ENCODE assay signal across 17 cellular contexts in the genomic region with DNA sequence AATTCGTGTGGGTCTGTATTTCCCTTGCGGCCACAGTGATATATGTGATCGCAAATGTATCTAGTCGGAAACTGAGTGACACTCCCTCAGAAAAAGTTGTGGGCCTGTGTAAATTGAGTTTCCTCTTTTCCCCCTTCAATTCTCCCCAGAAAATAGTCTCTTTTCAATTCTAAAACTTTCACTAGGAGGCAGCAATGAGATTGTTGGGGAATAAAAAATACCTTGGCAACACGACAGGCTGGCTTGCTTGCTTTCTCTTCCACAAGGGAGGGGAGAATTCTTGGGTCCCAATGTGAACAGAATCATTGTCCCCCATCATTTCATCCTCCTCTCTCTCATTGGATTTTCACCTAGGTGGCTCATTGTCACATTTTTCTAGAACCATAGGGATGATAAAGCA. TPM values are rescaled to one million over a fixed set of nuclear protein-coding genes. Genes with fewer than 3 reads are reported as not detected.
A peak's percentile ranks its signal among the peaks of the same experiment; 100 is the strongest.
DNase-seq lines count a peak whose midpoint lies in the region; ATAC-seq and TF ChIP-seq lines count a peak whose summit lies in the region.
"Had no signal": no experiment of that assay in that cellular context is flagged by ENCODE, and none has a peak within 500 bp of the region (broad histone marks: within the 10 kb centered on the region; RNA-seq: fewer than 3 reads in every experiment).

No MANE protein-coding gene starts in this region.

- peaks cover 0 to 7% (median 0%) of the 10 kb centered on the region in 3 donors for H3K36me3 Mint-ChIP-seq in naive thymus-derived CD8-positive, alpha-beta T cell
- H3K36me3 Mint-ChIP-seq: activated naive CD8-positive, alpha-beta T cell treated with anti-CD3 and anti-CD28 coated beads for 36 hours; CD4-positive, CD25-positive, alpha-beta regulatory T cell; IgD-negative memory B cell had no signal

- H3K4me1 ChIP-seq in Panc1 (ENCODE audit: control insufficient read depth, insufficient read depth, low read length): 0 out of 2 replicates have a peak, but pooled peaks cover 4% of the 10 kb centered on the region
- H3K4me1 ChIP-seq in fibroblast of lung (ENCODE audit: control insufficient read depth, extremely low read depth, insufficient read depth, low read length): no peaks in the 10 kb centered on the region

- no peaks in the 10 kb centered on the region for H3K79me2 ChIP-seq in fibroblast of lung (ENCODE audit: control insufficient read depth, insufficient read depth, low read length)

- H3K36me3 ChIP-seq in H7 (replicated peaks; ENCODE audit: control insufficient read depth, insufficient read depth, low read length): no peaks in the 10 kb centered on the region
- H3K36me3 ChIP-seq in Panc1 (ENCODE audit: control insufficient read depth, insufficient read depth, low read length): no peaks in the 10 kb centered on the region
- no peaks in the 10 kb centered on the region for H3K36me3 ChIP-seq in fibroblast of lung (ENCODE audit: control insufficient read depth, insufficient read depth, low read length)
- H3K36me3 ChIP-seq: tibial artery had no signal

- no peak overlapping the region for H3K9ac ChIP-seq in fibroblast of lung (ENCODE audit: insufficient read depth, low read length)

- no peak overlapping the region for H3K27ac Mint-ChIP-seq in naive thymus-derived CD8-positive, alpha-beta T cell
- H3K27ac Mint-ChIP-seq: activated CD8-positive, alpha-beta T cell treated with anti-CD3 and anti-CD28 coated beads for 36 hours; activated naive CD8-positive, alpha-beta T cell treated with anti-CD3 and anti-CD28 coated beads for 36 hours; CD4-positive, CD25-positive, alpha-beta regulatory T cell; effector memory CD8-positive, alpha-beta T cell; IgD-negative memory B cell had no signal

- H3K27me3 Mint-ChIP-seq in naive thymus-derived CD8-positive, alpha-beta T cell: peaks cover 30 to 59% (median 43%) of the 10 kb centered on the region in 5 donors

- no peaks in the 10 kb centered on the region for H4K20me1 ChIP-seq in fibroblast of lung (ENCODE audit: control insufficient read depth, extremely low read depth, insufficient read depth, low read length)

- H3K4me1 Mint-ChIP-seq in naive thymus-derived CD8-positive, alpha-beta T cell: peaks cover 2 to 13% (median 7%) of the 10 kb centered on the region in 4 donors

- H3K4me2 ChIP-seq in fibroblast of lung (ENCODE audit: extremely low read depth, insufficient read depth, low read length): no peak overlapping the region

- H3K27me3 ChIP-seq in H7 (ENCODE audit: control insufficient read depth, insufficient read depth, low read length) (peaks cover 35% of the 10 kb centered on the region), Panc1 (ENCODE audit: control insufficient read depth, insufficient read depth, low read length) (no peaks in the 10 kb centered on the region), fibroblast of lung (ENCODE audit: control insufficient read depth, insufficient read depth, low read length) (peaks cover 22% of the 10 kb centered on the region)

- H3K4me3 Mint-ChIP-seq in naive thymus-derived CD8-positive, alpha-beta T cell: no peak overlapping the region
- H3K4me3 Mint-ChIP-seq: activated CD8-positive, alpha-beta T cell treated with anti-CD3 and anti-CD28 coated beads for 36 hours; activated naive CD8-positive, alpha-beta T cell treated with anti-CD3 and anti-CD28 coated beads for 36 hours; effector memory CD8-positive, alpha-beta T cell; IgD-negative memory B cell had no signal

- BruUV-seq in Panc1 (replicated peaks; lab: Mats Ljungman, UMichigan): no TSS peak

- intact Hi-C loops in Panc1 (cut with micrococcal nuclease; ENCODE audit: unreplicated experiment): no loop called here

- CTCF ChIA-PET in Panc1 (lab: Charles Lee): no interaction called here

- POLR2A ChIA-PET in Panc1 (lab: Charles Lee): interaction anchor here (0.5 kb wide), 1 partner anchor 40 kb away, joined by 3 read pairs; no protein-coding TSS in a partner anchor
- POLR2A ChIA-PET in naive thymus-derived CD8-positive, alpha-beta T cell (lab: Charles Lee): no interaction called here

- in situ Hi-C loops in Panc1 (cut with HindIII; ENCODE audit: low pct_unique_long_range_greater_than_20kb, low sequenced_read_pairs): no loop called here

- H3K9me3 ChIP-seq in Panc1 (ENCODE audit: control insufficient read depth, insufficient read depth, low read depth, low read length) (no peaks in the 10 kb centered on the region), fibroblast of lung (ENCODE audit: control insufficient read depth, insufficient read depth, low read depth, low read length) (no peaks in the 10 kb centered on the region)
- H3K9me3 ChIP-seq: tibial artery had no signal

- TF ChIP-seq CTCF in 22Rv1 (IDR thresholded peaks at IDR 0.05): peak; percentile 17; the same call in 1 of the 2 replicates
- TF ChIP-seq CTCF in Panc1 (IDR thresholded peaks at IDR 0.05): peak; percentile 58
- TF ChIP-seq CTCF in fibroblast of lung (conservative IDR thresholded peaks at IDR 0.05 in 1 of 2, IDR thresholded peaks at IDR 0.05 in 1 of 2; ENCODE audit: low read depth in 1 of 2, low read length in 2 of 2): peak; percentile 4 to 38

- DNase-seq in H7 (peak; percentile 44), Panc1 (ENCODE audit: low read depth, low spot score) (no peak), fibroblast of lung (ENCODE audit: low read depth in 2 of 2) (no peak)
- no peak for DNase-seq in naive thymus-derived CD8-positive, alpha-beta T cell
- DNase-seq: activated CD8-positive, alpha-beta T cell treated with anti-CD3 and anti-CD28 coated beads for 36 hours; activated naive CD8-positive, alpha-beta T cell treated with anti-CD3 and anti-CD28 coated beads for 36 hours; CD4-positive, CD25-positive, alpha-beta regulatory T cell; effector memory CD8-positive, alpha-beta T cell; NCI-H69; tibial artery had no signal

- H3K4me3 ChIP-seq in H7 (ENCODE audit: insufficient read depth, low read depth, low read length) (no peak overlapping the region), Panc1 (ENCODE audit: low read depth in 2 of 2, low read length in 2 of 2) (no peak overlapping the region), fibroblast of lung (replicated peaks in 1 of 4; ENCODE audit: control extremely low read depth in 1 of 4, insufficient read depth in 1 of 4, low read depth in 3 of 4, low read length in 4 of 4) (no peak overlapping the region)
- H3K4me3 ChIP-seq: tibial artery had no signal

- no peak overlapping the region for H2AFZ ChIP-seq in fibroblast of lung (ENCODE audit: low read length)

- ATAC-seq in Panc1 (no peak), HG03095 (IDR thresholded peaks at IDR 0.05; ENCODE audit: unreplicated experiment) (no peak), HG03520 (IDR thresholded peaks at IDR 0.05; ENCODE audit: unreplicated experiment) (no peak), GM21576 (IDR thresholded peaks at IDR 0.05; ENCODE audit: unreplicated experiment) (no peak)
- ATAC-seq in naive thymus-derived CD8-positive, alpha-beta T cell: no peak
- ATAC-seq: activated CD8-positive, alpha-beta T cell treated with anti-CD3 and anti-CD28 coated beads for 36 hours; effector memory CD8-positive, alpha-beta T cell had no signal

- H3K27ac ChIP-seq in 22Rv1 (no peak overlapping the region), Panc1 (ENCODE audit: low read length) (no peak overlapping the region), fibroblast of lung (ENCODE audit: insufficient read depth, low read length) (no peak overlapping the region)
- H3K27ac ChIP-seq: tibial artery had no signal

- H3K9me3 Mint-ChIP-seq in naive thymus-derived CD8-positive, alpha-beta T cell: peaks cover 0 to 8% (median 0%) of the 10 kb centered on the region in 9 donors
- H3K9me3 Mint-ChIP-seq: activated CD8-positive, alpha-beta T cell treated with anti-CD3 and anti-CD28 coated beads for 36 hours; effector memory CD8-positive, alpha-beta T cell had no signal

RNA-seq across cellular contexts. Expression of a gene that starts 3.7 kb away (rescaled TPM):
- total RNA-seq in H7 (2014; rRNA removed; shearing (Covaris generic)): 3.9 and 5.1 TPM in 2 replicates
- total RNA-seq in Panc1 (2021; ENCODE audit: unreplicated experiment) (3.5 TPM), fibroblast of lung (not detected in 2 replicates)
- 3.2 TPM for polyA plus RNA-seq in Panc1 (2012; ENCODE audit: insufficient read length)
- polyA plus RNA-seq in fibroblast of lung: not detected in 2 replicates
- polyA plus RNA-seq in fibroblast of lung (2012): not detected in 2 replicates
- polyA minus RNA-seq in fibroblast of lung (ENCODE audit: low replicate concordance): not detected in 2 replicates
- total RNA-seq in naive thymus-derived CD8-positive, alpha-beta T cell: not detected
- polyA plus RNA-seq in naive thymus-derived CD8-positive, alpha-beta T cell: not detected
- total RNA-seq: activated CD8-positive, alpha-beta T cell treated with anti-CD3 and anti-CD28 coated beads for 36 hours; activated naive CD8-positive, alpha-beta T cell treated with anti-CD3 and anti-CD28 coated beads for 36 hours; CD4-positive, CD25-positive, alpha-beta regulatory T cell; mononuclear cell; T-helper 1 cell treated with Interleukin-12 subunit alpha and Interleukin-12 subunit beta and Interleukin-4 antibody, amounts not matched to agents 30 ng/mL and 1 ng/mL, for 36 hours had no signal
- polyA plus RNA-seq: CD4-positive, CD25-positive, alpha-beta regulatory T cell; IgD-negative memory B cell had no signal
